Comparison of ENCODE assay signal across 1 cellular context in the genomic region with DNA sequence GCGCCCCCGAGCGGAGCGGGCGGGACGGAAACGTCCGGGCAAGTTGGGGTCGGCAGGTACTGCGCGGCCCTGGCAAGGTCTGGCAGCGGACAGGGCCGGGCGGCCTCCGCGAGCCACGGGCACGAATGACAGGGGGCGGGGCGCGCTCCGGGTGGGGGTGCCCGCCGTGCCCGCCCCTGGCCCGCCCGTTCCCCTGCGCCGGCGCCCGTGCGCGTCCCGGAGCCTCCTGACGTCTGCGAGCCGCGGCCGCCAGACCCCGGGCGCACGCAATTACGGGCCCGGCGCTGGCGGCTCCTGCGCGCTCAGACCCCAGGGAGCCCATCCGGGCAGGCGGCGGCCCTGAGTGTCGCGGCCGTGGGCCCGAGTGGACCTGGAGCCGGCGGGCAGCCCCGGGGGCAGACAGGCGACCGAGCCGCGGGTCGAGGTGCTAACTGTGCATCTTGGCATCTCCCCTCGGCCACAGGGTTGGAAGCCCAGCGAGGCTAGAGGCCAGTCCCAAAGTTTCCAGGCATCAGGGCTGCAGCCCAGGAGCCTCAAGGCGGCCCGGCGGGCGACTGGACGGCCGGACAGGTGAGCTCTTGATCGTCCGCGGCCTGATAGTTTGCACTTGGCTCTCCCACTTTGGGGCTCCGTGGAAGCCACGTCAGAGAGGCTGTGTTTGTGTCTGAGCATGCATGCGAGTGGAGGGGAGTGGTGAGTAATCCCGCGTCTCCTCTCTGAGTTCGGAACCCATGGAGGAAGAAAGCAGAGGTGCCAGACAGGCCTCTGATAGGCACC.
TF ChIP-seq lines count a peak whose summit lies in the region.

No MANE protein-coding gene starts in this region.

TF ChIP-seq in HEK293, 187 proteins besides CTCF, POLR2A, EP300 and RAD21 (continued from another document):
- TF ChIP-seq, protein P1, sequence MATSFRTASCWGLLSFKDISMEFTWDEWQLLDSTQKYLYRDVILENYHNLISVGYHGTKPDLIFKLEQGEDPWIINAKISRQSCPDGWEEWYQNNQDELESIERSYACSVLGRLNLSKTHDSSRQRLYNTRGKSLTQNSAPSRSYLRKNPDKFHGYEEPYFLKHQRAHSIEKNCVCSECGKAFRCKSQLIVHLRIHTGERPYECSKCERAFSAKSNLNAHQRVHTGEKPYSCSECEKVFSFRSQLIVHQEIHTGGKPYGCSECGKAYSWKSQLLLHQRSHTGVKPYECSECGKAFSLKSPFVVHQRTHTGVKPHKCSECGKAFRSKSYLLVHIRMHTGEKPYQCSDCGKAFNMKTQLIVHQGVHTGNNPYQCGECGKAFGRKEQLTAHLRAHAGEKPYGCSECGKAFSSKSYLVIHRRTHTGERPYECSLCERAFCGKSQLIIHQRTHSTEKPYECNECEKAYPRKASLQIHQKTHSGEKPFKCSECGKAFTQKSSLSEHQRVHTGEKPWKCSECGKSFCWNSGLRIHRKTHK (tag by site-specific recombination; IDR thresholded peaks at IDR 0.05) = no peak
- TF ChIP-seq ZNF10 (tag by site-specific recombination; IDR thresholded peaks at IDR 0.05) (no peak), ZNF2 (tag by site-specific recombination; IDR thresholded peaks at IDR 0.05) (no peak), ZNF280D (tag by site-specific recombination; IDR thresholded peaks at IDR 0.05) (no peak), ZBTB26 (tag by site-specific recombination; optimal IDR thresholded peaks at IDR 0.05) (peak; percentile 2), ZSCAN5A (tag by site-specific recombination; IDR thresholded peaks at IDR 0.05) (no peak), ZNF777 (tag by site-specific recombination; IDR thresholded peaks at IDR 0.05; ENCODE audit: borderline replicate concordance) (no peak), ZBTB1 (tag by site-specific recombination; IDR thresholded peaks at IDR 0.05) (no peak), ZBTB8A (tag by site-specific recombination; IDR thresholded peaks at IDR 0.05) (peak; percentile 49; the same call in 1 of the 2 replicates)
- TF ChIP-seq, protein P2, sequence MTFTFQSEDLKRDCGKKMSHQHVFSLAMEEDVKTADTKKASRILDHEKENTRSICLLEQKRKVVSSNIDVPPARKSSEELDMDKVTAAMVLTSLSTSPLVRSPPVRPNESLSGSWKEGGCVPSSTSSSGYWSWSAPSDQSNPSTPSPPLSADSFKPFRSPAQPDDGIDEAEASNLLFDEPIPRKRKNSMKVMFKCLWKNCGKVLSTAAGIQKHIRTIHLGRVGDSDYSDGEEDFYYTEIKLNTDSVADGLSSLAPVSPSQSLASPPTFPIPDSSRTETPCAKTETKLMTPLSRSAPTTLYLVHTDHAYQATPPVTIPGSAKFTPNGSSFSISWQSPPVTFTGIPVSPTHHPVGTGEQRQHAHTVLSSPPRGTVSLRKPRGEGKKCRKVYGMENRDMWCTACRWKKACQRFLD (tag by site-specific recombination; IDR thresholded peaks at IDR 0.05) = no peak
- TF ChIP-seq, protein P3, sequence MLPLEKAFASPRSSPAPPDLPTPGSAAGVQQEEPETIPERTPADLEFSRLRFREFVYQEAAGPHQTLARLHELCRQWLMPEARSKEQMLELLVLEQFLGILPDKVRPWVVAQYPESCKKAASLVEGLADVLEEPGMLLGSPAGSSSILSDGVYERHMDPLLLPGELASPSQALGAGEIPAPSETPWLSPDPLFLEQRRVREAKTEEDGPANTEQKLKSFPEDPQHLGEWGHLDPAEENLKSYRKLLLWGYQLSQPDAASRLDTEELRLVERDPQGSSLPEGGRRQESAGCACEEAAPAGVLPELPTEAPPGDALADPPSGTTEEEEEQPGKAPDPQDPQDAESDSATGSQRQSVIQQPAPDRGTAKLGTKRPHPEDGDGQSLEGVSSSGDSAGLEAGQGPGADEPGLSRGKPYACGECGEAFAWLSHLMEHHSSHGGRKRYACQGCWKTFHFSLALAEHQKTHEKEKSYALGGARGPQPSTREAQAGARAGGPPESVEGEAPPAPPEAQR (tag by site-specific recombination; IDR thresholded peaks at IDR 0.05) = no peak
